ENCODE assay signal across 31 cellular contexts in genomic region chr12:85225501-85225900, GRCh38.
"Had no signal": no experiment of that assay in that cellular context is flagged by ENCODE, and none has a peak within 500 bp of the region (broad histone marks: within the 10 kb centered on the region; RNA-seq: fewer than 3 reads in every experiment).

No MANE protein-coding gene starts in this region.

- H3K36me3 ChIP-seq: left lung, pancreas, prostate gland, stomach, thyroid gland, transverse colon, upper lobe of left lung, vagina had no signal

- H3K4me1 ChIP-seq: left lung, pancreas, prostate gland, stomach, testis, thyroid gland, transverse colon, upper lobe of left lung, vagina had no signal

- H3K27me3 ChIP-seq: left lung, pancreas, stomach, testis, thyroid gland, transverse colon, upper lobe of left lung, vagina had no signal

- H3K4me3 ChIP-seq: left lung, lung, mucosa of descending colon, pancreas, prostate gland, skin epidermis, stomach, testis, thyroid gland, transverse colon, upper lobe of left lung, vagina had no signal

- H3K9me3 ChIP-seq: left lung, mucosa of descending colon, pancreas, prostate gland, stomach, testis, thyroid gland, transverse colon, upper lobe of left lung, vagina had no signal

- ATAC-seq: left colon; left lung; mucosa of descending colon; naive thymus-derived CD4-positive, alpha-beta T cell; natural killer cell treated with Interleukin-12 subunit alpha and Interleukin-12 subunit beta and Interleukin-15 and Interleukin-18, amount 100 ng/mL, for 72 hours; pancreas; right cardiac atrium; sciatic nerve; stimulated activated naive B cell treated with anti-CD40 and anti-IgM and Interleukin-4, amounts not matched to agents 10 μg/mL and 1 μg/mL and 100 μg/mL, for 72 hours; stimulated activated naive CD8-positive, alpha-beta T cell treated with anti-CD3 and anti-CD28 coated beads, Interleukin-15, Interleukin-2, amounts not matched to agents 100 U/mL and 50 U/mL, for 24 hours had no signal

- DNase-seq: hypothalamus; immature natural killer cell; kidney; left colon; left lung; mesendoderm; midbrain; mucosa of descending colon; naive thymus-derived CD4-positive, alpha-beta T cell; nucleus accumbens; pancreas; posterior cingulate gyrus; retina; right cardiac atrium; stimulated activated CD4-positive, alpha-beta T cell treated with anti-CD3 and anti-CD28 coated beads, Interleukin-12 subunit alpha, Interleukin-12 subunit beta, amount 100 ng/mL, for 4 hours; stimulated activated CD4-positive, alpha-beta T cell treated with anti-CD3 and anti-CD28 coated beads, Interleukin-15, amount 100 ng/mL, for 24 hours; stimulated activated CD4-positive, alpha-beta T cell treated with anti-CD3 and anti-CD28 coated beads, Interleukin-2, amount 100 ng/mL, for 24 hours; stimulated activated CD4-positive, alpha-beta T cell treated with anti-CD3 and anti-CD28 coated beads, Interleukin-4, amount 100 ng/mL, for 1 hour; stimulated activated naive B cell treated with anti-CD40 and anti-IgM and Interleukin-4, amounts not matched to agents 10 μg/mL and 1 μg/mL and 100 μg/mL, for 72 hours; stimulated activated naive CD8-positive, alpha-beta T cell treated with anti-CD3 and anti-CD28 coated beads, Interleukin-15, Interleukin-2, amounts not matched to agents 100 U/mL and 50 U/mL, for 24 hours; stomach; testis; thyroid gland; transverse colon; upper lobe of left lung had no signal

- H3K27ac ChIP-seq: left lung, pancreas, prostate gland, skin epidermis, stomach, testis, thyroid gland, transverse colon, upper lobe of left lung, vagina had no signal
